ENCODE assay signal across 15 cellular contexts in genomic region chr16:88519938-88520653, GRCh38. TPM values are rescaled to one million over a fixed set of nuclear protein-coding genes. Genes with fewer than 3 reads are reported as not detected.
A peak's percentile ranks its signal among the peaks of the same experiment; 100 is the strongest.
DNase-seq lines count a peak whose midpoint lies in the region; ATAC-seq, FAIRE-seq and TF ChIP-seq lines count a peak whose summit lies in the region.
"Had no signal": no experiment of that assay in that cellular context is flagged by ENCODE, and none has a peak within 500 bp of the region (broad histone marks: within the 10 kb centered on the region; RNA-seq: fewer than 3 reads in every experiment).

No MANE protein-coding gene starts in this region.

- FAIRE-seq in HepG2 (lab: Jason Lieb, UNC), result no peak
- FAIRE-seq: A204.1, GM12878 had no signal

- in situ Hi-C loops in HepG2 (cut with HindIII; ENCODE audit: extremely low pct_ligation_motif_present, low pct_unique_long_range_greater_than_20kb) (no loop called here), KBM-7 (cut with MboI; ENCODE audit: low pct_unique_long_range_greater_than_20kb, low sequenced_read_pairs) (no loop called here)

- DNase-seq in HepG2 (ENCODE audit: low spot score) (no peak), right lobe of liver (no peak), T-helper 17 cell (no peak), trophoblast cell (no peak), thyroid gland (no peak), KBM-7 (no peak), COLO668 (lab: John Stamatoyannopoulos, UW; ENCODE audit: unreplicated experiment) (no peak)
- DNase-seq: C1 segment of cervical spinal cord; CD4-positive, alpha-beta T cell; DMS79; GOT3; H9 had no signal

- ATAC-seq in HepG2 (no peak), right lobe of liver (no peak), T-helper 17 cell (no peak)
- ATAC-seq: GM12878 had no signal

- TF ChIP-seq EP300 in HepG2 (IDR thresholded peaks at IDR 0.05; ENCODE audit: low read depth in 2 of 2, low read length in 2 of 2) (no peak), HepG2 (CRISPR knock-in tag; IDR thresholded peaks at IDR 0.05; ENCODE audit: borderline replicate concordance) (no peak)

- H3K36me3 ChIP-seq in HepG2 (replicated peaks in 1 of 2; ENCODE audit: control insufficient read depth in 1 of 2, insufficient read depth in 2 of 2, low read length in 2 of 2) (peaks cover 4 to 8% of the 10 kb centered on the region in 2 experiments; a peak in 3 of 5 replicates), right lobe of liver (no peaks in the 10 kb centered on the region), trophoblast cell (ENCODE audit: control insufficient read depth in 1 of 2, insufficient read depth in 2 of 2, low read length in 2 of 2) (peaks cover 4% of the 10 kb centered on the region in 2 experiments), thyroid gland (no peaks in the 10 kb centered on the region)

- TF ChIP-seq RAD21 in HepG2 (CRISPR knock-in tag; IDR thresholded peaks at IDR 0.05), result no peak

- TF ChIP-seq POLR2A in HepG2 (IDR thresholded peaks at IDR 0.05; ENCODE audit: insufficient read depth in 1 of 2, low read depth in 2 of 2, low read length in 2 of 2) (no peak), right lobe of liver (IDR thresholded peaks at IDR 0.05) (no peak), thyroid gland (IDR thresholded peaks at IDR 0.05) (no peak)

- POLR2A ChIA-PET in HepG2 (lab: Yijun Ruan, JAX), result no interaction called here

- H3K14ac ChIP-seq in trophoblast cell (ENCODE audit: low read length), result no peak overlapping the region

- H4K91ac ChIP-seq in trophoblast cell (ENCODE audit: low read depth, low read length), result no peak overlapping the region

- CTCF ChIA-PET in HepG2 (lab: Yijun Ruan, JAX; ENCODE audit: low intra/inter-chr PET ratio, low total read pairs), result no interaction called here

- no peak overlapping the region for H3K23ac ChIP-seq in trophoblast cell (ENCODE audit: low read length)

- no peaks in the 10 kb centered on the region for H3K36me3 Mint-ChIP-seq in T-helper 17 cell (ENCODE audit: low read depth)

- peaks cover 7% of the 10 kb centered on the region; the same call in 1 of the 2 replicates for H3K4me1 ChIP-seq in HepG2 (ENCODE audit: insufficient read depth, low read length)
- peaks cover 0 to 8% (median 0%) of the 10 kb centered on the region in 4 donors for H3K4me1 ChIP-seq in right lobe of liver
- H3K4me1 ChIP-seq in trophoblast cell (ENCODE audit: control insufficient read depth in 1 of 2, insufficient read depth in 2 of 2, low read length in 2 of 2), result no peaks in the 10 kb centered on the region
- peaks cover 7 to 8% of the 10 kb centered on the region in 2 donors for H3K4me1 ChIP-seq in thyroid gland

- H3K4me3 ChIP-seq in HepG2 (replicated peaks in 1 of 3; ENCODE audit: insufficient read depth in 1 of 3, low read depth in 2 of 3, low read length in 3 of 3) (no peak overlapping the region), right lobe of liver (no peak overlapping the region), trophoblast cell (ENCODE audit: low read depth, low read length) (peak overlapping the region; percentile 26), thyroid gland (replicated peaks in 1 of 3) (no peak overlapping the region)
- H3K4me3 ChIP-seq: GM12878 had no signal

- no peaks in the 10 kb centered on the region for H3K27me3 Mint-ChIP-seq in T-helper 17 cell
- H3K27me3 Mint-ChIP-seq: B cell; CD4-positive, alpha-beta T cell had no signal

- H2AFZ ChIP-seq in HepG2 (ENCODE audit: low read length) (no peak overlapping the region), trophoblast cell (ENCODE audit: insufficient read depth, low read length, poor library complexity) (no peak overlapping the region)

- H3K4ac ChIP-seq in trophoblast cell (ENCODE audit: low read depth, low read length), result no peak overlapping the region

- peaks cover 2% of the 10 kb centered on the region for H3K4me1 Mint-ChIP-seq in T-helper 17 cell
- H3K4me1 Mint-ChIP-seq: B cell had no signal

- H4K8ac ChIP-seq in trophoblast cell (ENCODE audit: low read depth, low read length), result no peak overlapping the region

- H3K18ac ChIP-seq in trophoblast cell (ENCODE audit: low read length), result no peak overlapping the region

- 94% methylated on average over 3 of the region's 3 CpGs for WGBS in HepG2 (ENCODE audit: low lambda C conversion rate)
- 97% methylated on average over 3 of the region's 3 CpGs for WGBS in right lobe of liver (ENCODE audit: insufficient coverage, low coverage, low lambda C conversion rate, missing lambda C conversion rate)
- WGBS in trophoblast cell (ENCODE audit: extremely low coverage, insufficient coverage, insufficient read length), result 100% methylated on average over 1 of the region's 3 CpGs
- 95 to 97% methylated on average over 3 of the region's 3 CpGs for WGBS in thyroid gland, 2 donors

- no peaks in the 10 kb centered on the region for H4K20me1 ChIP-seq in HepG2 (ENCODE audit: insufficient read depth, low read length)

- H3K79me1 ChIP-seq in trophoblast cell (ENCODE audit: low read length), result no peaks in the 10 kb centered on the region

- H3K79me2 ChIP-seq in HepG2 (ENCODE audit: insufficient read depth, low read length), result peaks cover 2% of the 10 kb centered on the region
- no peaks in the 10 kb centered on the region for H3K79me2 ChIP-seq in trophoblast cell (ENCODE audit: control insufficient read depth, insufficient read depth, low read length, poor library complexity)

- no peak overlapping the region for H4K12ac ChIP-seq in trophoblast cell (ENCODE audit: low read depth, low read length)

- no peak overlapping the region for H2BK5ac ChIP-seq in trophoblast cell (ENCODE audit: low read depth, low read length, poor library complexity)

- H2BK120ac ChIP-seq in trophoblast cell (ENCODE audit: insufficient read depth, low read length, poor library complexity), result no peak overlapping the region

- BruUV-seq in HepG2 (replicated peaks; lab: Mats Ljungman, UMichigan), result no TSS peak

- no peak overlapping the region for H3K9ac ChIP-seq in HepG2 (ENCODE audit: insufficient read depth, low read depth, low read length)
- H3K9ac ChIP-seq in trophoblast cell (ENCODE audit: low read length), result no peak overlapping the region

- H3K9me3 ChIP-seq in HepG2 (ENCODE audit: low read length), result peaks cover 6% of the 10 kb centered on the region; the same call in 1 of the 2 replicates
- H3K9me3 ChIP-seq in right lobe of liver, result no peaks in the 10 kb centered on the region
- no peaks in the 10 kb centered on the region for H3K9me3 ChIP-seq in T-helper 17 cell (ENCODE audit: control insufficient read depth, low read length, poor library complexity, severe bottlenecking)
- H3K9me3 ChIP-seq in trophoblast cell (ENCODE audit: insufficient read depth, low read depth, low read length), result peaks cover 6% of the 10 kb centered on the region
- no peaks in the 10 kb centered on the region for H3K9me3 ChIP-seq in thyroid gland

- H3K27ac Mint-ChIP-seq in T-helper 17 cell, result no peak overlapping the region
- H3K27ac Mint-ChIP-seq: B cell; CD4-positive, alpha-beta T cell; H9 had no signal

- intact Hi-C loops in HepG2 (cut with micrococcal nuclease; ENCODE audit: unreplicated experiment) (no loop called here), right lobe of liver (cut with DNase I) (no loop called here), thyroid gland (cut with DNase I) (no loop called here)

- H3K27ac ChIP-seq in HepG2 (ENCODE audit: extremely low read length, insufficient read depth, low read length), result no peak overlapping the region
- no peak overlapping the region for H3K27ac ChIP-seq in right lobe of liver
- no peak overlapping the region for H3K27ac ChIP-seq in trophoblast cell (ENCODE audit: low read depth, low read length)
- no peak overlapping the region for H3K27ac ChIP-seq in thyroid gland

- H3K4me2 ChIP-seq in HepG2 (ENCODE audit: low read depth, low read length), result no peak overlapping the region
- H3K4me2 ChIP-seq in trophoblast cell (ENCODE audit: low read length), result no peak overlapping the region

- no peak overlapping the region for H2BK12ac ChIP-seq in trophoblast cell (ENCODE audit: low read length)

- no peaks in the 10 kb centered on the region for H3K27me3 ChIP-seq in HepG2 (ENCODE audit: control insufficient read depth in 1 of 2, insufficient read depth in 2 of 2, low read length in 2 of 2)
- no peaks in the 10 kb centered on the region for H3K27me3 ChIP-seq in right lobe of liver
- H3K27me3 ChIP-seq in trophoblast cell (ENCODE audit: insufficient read depth, low read length), result no peaks in the 10 kb centered on the region
- no peaks in the 10 kb centered on the region for H3K27me3 ChIP-seq in thyroid gland

- no peak overlapping the region for H2AK5ac ChIP-seq in trophoblast cell (ENCODE audit: low read length)

- TF ChIP-seq CTCF in HepG2 (CRISPR knock-in tag; IDR thresholded peaks at IDR 0.05), result no peak
- no peak for TF ChIP-seq CTCF in right lobe of liver (IDR thresholded peaks at IDR 0.05)
- no peak for TF ChIP-seq CTCF in thyroid gland (IDR thresholded peaks at IDR 0.05)

- peak overlapping the region; percentile 1 for H3K4me3 Mint-ChIP-seq in T-helper 17 cell
- H3K4me3 Mint-ChIP-seq: B cell; CD4-positive, alpha-beta T cell; H9 had no signal

RNA-seq across cellular contexts. Expression of gene ZC3H18, which starts 50.1 kb away (rescaled TPM):
- total RNA-seq in HepG2 (2016; rRNA removed; fragmentation: Illumina TruSeq; extraction: Trizol), result 19.7 and 27.4 TPM in 2 replicates
- total RNA-seq in HepG2 (2016; cell fraction: cytosol; rRNA removed; fragmentation: Illumina TruSeq; extraction: Trizol; ENCODE audit: low read depth), result 19.4 and 24.7 TPM in 2 replicates
- 14.3 and 27.1 TPM in 2 replicates for total RNA-seq in HepG2 (2016; cell fraction: insoluble cytoplasmic fraction; rRNA removed; fragmentation: Illumina TruSeq; extraction: Trizol)
- total RNA-seq in HepG2 (2016; cell fraction: membrane; rRNA removed; fragmentation: Illumina TruSeq; extraction: Trizol), result 13.2 and 13.7 TPM in 2 replicates
- 23.0 and 25.0 TPM in 2 replicates for total RNA-seq in HepG2 (2016; cell fraction: nucleus; rRNA removed; fragmentation: Illumina TruSeq; extraction: Trizol)
- 11.2 and 12.7 TPM in 2 replicates for polyA plus RNA-seq in HepG2 (2011; rRNA removed)
- polyA plus RNA-seq in HepG2 (2011; cell fraction: cytosol; rRNA removed), result 5.1 and 6.6 TPM in 2 replicates
- 52.8 and 62.1 TPM in 2 replicates for polyA plus RNA-seq in HepG2 (2011; cell fraction: nucleus; rRNA removed)
- 25.6 and 26.4 TPM in 2 replicates for polyA plus RNA-seq in HepG2 (2012)
- 2.5 and 2.8 TPM in 2 replicates for polyA plus RNA-seq in HepG2 (2016; cell fraction: cytosol; fragmentation: Illumina TruSeq; extraction: Trizol; ENCODE audit: low read depth)
- 25.5 and 39.1 TPM in 2 replicates for polyA plus RNA-seq in HepG2 (2016; cell fraction: insoluble cytoplasmic fraction; fragmentation: Illumina TruSeq; extraction: Trizol; ENCODE audit: low read depth)
- 6.0 and 7.1 TPM in 2 replicates for polyA plus RNA-seq in HepG2 (2016; cell fraction: membrane; fragmentation: Illumina TruSeq; extraction: Trizol; ENCODE audit: low read depth)
- polyA plus RNA-seq in HepG2 (2016; cell fraction: nucleus; fragmentation: Illumina TruSeq; extraction: Trizol; ENCODE audit: insufficient read depth, low read depth), result 81.5 and 103 TPM in 2 replicates
- 8.7 and 11.6 TPM in 2 replicates for polyA minus RNA-seq in HepG2 (2011; rRNA and poly(A)+ RNA removed; ENCODE audit: low replicate concordance)
- 9.7 and 11.0 TPM in 2 replicates for polyA minus RNA-seq in HepG2 (2011; cell fraction: cytosol; rRNA and poly(A)+ RNA removed)
- polyA minus RNA-seq in HepG2 (2011; cell fraction: nucleus; rRNA and poly(A)+ RNA removed), result 21.3 and 25.5 TPM in 2 replicates
- total RNA-seq in right lobe of liver, result 10 to 100 TPM in 5 of 6 experiments, 1 to 10 TPM in 1; 8.7 to 22.8 (median 16.4) TPM
- 100 to 1,000 TPM; 100 to 141 TPM for total RNA-seq in T-helper 17 cell
- polyA plus RNA-seq in trophoblast cell (2013), result 35.5 and 35.7 TPM in 2 replicates
- total RNA-seq in thyroid gland, result 10 to 100 TPM; 14.8 to 25.5 (median 20.9) TPM
